ENCODE assay signal across 1 cellular context in the genomic region with DNA sequence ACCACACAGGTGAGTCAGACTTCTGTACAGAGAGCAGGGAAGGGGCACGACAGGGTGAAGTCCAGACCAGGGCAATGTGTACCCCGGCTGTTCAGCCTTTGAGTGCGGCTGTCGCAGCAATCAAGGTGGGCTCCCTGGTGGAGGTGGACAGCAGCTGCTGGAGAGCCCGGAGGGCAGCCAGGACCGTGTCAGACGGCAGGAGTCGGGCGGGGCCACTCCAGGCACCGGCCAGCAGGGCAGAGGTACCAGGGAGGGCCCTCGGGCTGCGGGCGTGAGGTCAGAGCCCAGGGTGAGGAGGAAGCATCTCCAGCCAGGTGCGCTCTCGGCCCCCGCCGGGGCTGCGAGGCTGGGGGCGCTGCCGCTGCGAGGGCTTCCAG.
TF ChIP-seq lines count a peak whose summit lies in the region.

No MANE protein-coding gene starts in this region.

TF ChIP-seq in neural cell, 6 proteins besides CTCF, POLR2A, EP300 and RAD21 (continued from another document):
- TF ChIP-seq, protein P1, sequence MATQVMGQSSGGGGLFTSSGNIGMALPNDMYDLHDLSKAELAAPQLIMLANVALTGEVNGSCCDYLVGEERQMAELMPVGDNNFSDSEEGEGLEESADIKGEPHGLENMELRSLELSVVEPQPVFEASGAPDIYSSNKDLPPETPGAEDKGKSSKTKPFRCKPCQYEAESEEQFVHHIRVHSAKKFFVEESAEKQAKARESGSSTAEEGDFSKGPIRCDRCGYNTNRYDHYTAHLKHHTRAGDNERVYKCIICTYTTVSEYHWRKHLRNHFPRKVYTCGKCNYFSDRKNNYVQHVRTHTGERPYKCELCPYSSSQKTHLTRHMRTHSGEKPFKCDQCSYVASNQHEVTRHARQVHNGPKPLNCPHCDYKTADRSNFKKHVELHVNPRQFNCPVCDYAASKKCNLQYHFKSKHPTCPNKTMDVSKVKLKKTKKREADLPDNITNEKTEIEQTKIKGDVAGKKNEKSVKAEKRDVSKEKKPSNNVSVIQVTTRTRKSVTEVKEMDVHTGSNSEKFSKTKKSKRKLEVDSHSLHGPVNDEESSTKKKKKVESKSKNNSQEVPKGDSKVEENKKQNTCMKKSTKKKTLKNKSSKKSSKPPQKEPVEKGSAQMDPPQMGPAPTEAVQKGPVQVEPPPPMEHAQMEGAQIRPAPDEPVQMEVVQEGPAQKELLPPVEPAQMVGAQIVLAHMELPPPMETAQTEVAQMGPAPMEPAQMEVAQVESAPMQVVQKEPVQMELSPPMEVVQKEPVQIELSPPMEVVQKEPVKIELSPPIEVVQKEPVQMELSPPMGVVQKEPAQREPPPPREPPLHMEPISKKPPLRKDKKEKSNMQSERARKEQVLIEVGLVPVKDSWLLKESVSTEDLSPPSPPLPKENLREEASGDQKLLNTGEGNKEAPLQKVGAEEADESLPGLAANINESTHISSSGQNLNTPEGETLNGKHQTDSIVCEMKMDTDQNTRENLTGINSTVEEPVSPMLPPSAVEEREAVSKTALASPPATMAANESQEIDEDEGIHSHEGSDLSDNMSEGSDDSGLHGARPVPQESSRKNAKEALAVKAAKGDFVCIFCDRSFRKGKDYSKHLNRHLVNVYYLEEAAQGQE (IDR thresholded peaks at IDR 0.05; ENCODE audit: borderline replicate concordance), result no peak
